ENCODE assay signal across 8 cellular contexts in genomic region chr14:32933943-32934890, GRCh38. TPM values are rescaled to one million over a fixed set of nuclear protein-coding genes. Genes with fewer than 3 reads are reported as not detected.
A peak's percentile ranks its signal among the peaks of the same experiment; 100 is the strongest.
DNase-seq lines count a peak whose midpoint lies in the region; ATAC-seq and TF ChIP-seq lines count a peak whose summit lies in the region.

No MANE protein-coding gene starts in this region.

- DNase-seq in activated T-cell treated with anti-CD3 and anti-CD28 coated beads, Interleukin-2, amount 50 U/mL, for 4 hours: no peak
- no peak for DNase-seq in activated T-cell treated with anti-CD3 and anti-CD28 coated beads, Interleukin-2, amount 50 U/mL, for 1 hour
- DNase-seq in heart right ventricle: peak in 1 of 2 donors; percentile 25
- peak; percentile 56 to 94 (median 68) for DNase-seq in posterior cingulate gyrus
- no peak for DNase-seq in T1000 (lab: John Stamatoyannopoulos, UW)
- no peak for DNase-seq in AML-193 (lab: John Stamatoyannopoulos, UW)

- peaks cover 62% of the 10 kb centered on the region for H3K27me3 Mint-ChIP-seq in activated T-cell treated with anti-CD3 and anti-CD28 coated beads, Interleukin-2, amount 50 U/mL, for 4 hours (ENCODE audit: low read depth)

- H3K4me1 ChIP-seq in heart right ventricle: peaks cover 0 to 37% (median 28%) of the 10 kb centered on the region in 9 donors

- H3K27me3 ChIP-seq in heart right ventricle: peaks cover 0 to 78% (median 68%) of the 10 kb centered on the region in 7 donors

- H3K36me3 Mint-ChIP-seq in activated T-cell treated with anti-CD3 and anti-CD28 coated beads, Interleukin-2, amount 50 U/mL, for 4 hours (ENCODE audit: insufficient read depth): no peaks in the 10 kb centered on the region

- H3K4me3 Mint-ChIP-seq in activated T-cell treated with anti-CD3 and anti-CD28 coated beads, Interleukin-2, amount 50 U/mL, for 4 hours: peak overlapping the region; percentile 49

- H3K4me1 Mint-ChIP-seq in activated T-cell treated with anti-CD3 and anti-CD28 coated beads, Interleukin-2, amount 50 U/mL, for 4 hours (ENCODE audit: low read depth): peaks cover 10% of the 10 kb centered on the region

- H3K36me3 ChIP-seq in heart right ventricle: no peaks in the 10 kb centered on the region

- TF ChIP-seq CTCF in heart right ventricle (IDR thresholded peaks at IDR 0.05): no peak

- H3K9me3 Mint-ChIP-seq in activated T-cell treated with anti-CD3 and anti-CD28 coated beads, Interleukin-2, amount 50 U/mL, for 4 hours: no peaks in the 10 kb centered on the region

- no peak overlapping the region for H3K27ac ChIP-seq in heart right ventricle

- peak in 1 of 2 donors; percentile 36 for ATAC-seq in activated T-cell treated with anti-CD3 and anti-CD28 coated beads, Interleukin-2, amount 50 U/mL, for 4 hours
- ATAC-seq in SK-N-SH treated with all-trans-retinoic acid at 6 μM for 48 hours (peak; percentile 66), heart right ventricle (peak in 5 of 8 donors; percentile 7 to 33 (median 28)), HG03457 (IDR thresholded peaks at IDR 0.05; ENCODE audit: unreplicated experiment) (no peak)

- intact Hi-C loops in heart right ventricle (cut with DNase I) (loop anchor here in 4 of 10 donors (10.0 kb wide), 5 partner anchors 109 to 491 kb away; no protein-coding TSS in a partner anchor), posterior cingulate gyrus (cut with DNase I) (loop anchor here (5.0 kb wide), 1 partner anchor 102 kb away; no protein-coding TSS in a partner anchor)

- peak overlapping the region in 9 of 10 donors; percentile 39 to 61 (median 53) for H3K4me3 ChIP-seq in heart right ventricle

- 0 to 1% methylated on average over 68 to 79 of the region's 80 CpGs for WGBS in heart right ventricle, 2 donors

- H3K9me3 ChIP-seq in heart right ventricle: no peaks in the 10 kb centered on the region

TF ChIP-seq in SK-N-SH treated with all-trans-retinoic acid at 6 μM for 48 hours, 23 proteins besides CTCF, POLR2A, EP300 and RAD21:
- TF ChIP-seq ZFP30 (CRISPR knock-in tag; IDR thresholded peaks at IDR 0.05) (no peak), ZC3H10 (CRISPR knock-in tag; IDR thresholded peaks at IDR 0.05) (no peak), POU6F1 (CRISPR knock-in tag; IDR thresholded peaks at IDR 0.05; ENCODE audit: borderline replicate concordance, low read depth) (no peak), CREB5 (CRISPR knock-in tag; IDR thresholded peaks at IDR 0.05; ENCODE audit: low read depth) (no peak), ESRRG (CRISPR knock-in tag; IDR thresholded peaks at IDR 0.05) (no peak), ISL1 (CRISPR knock-in tag; IDR thresholded peaks at IDR 0.05) (no peak), PATZ1 (CRISPR knock-in tag; IDR thresholded peaks at IDR 0.05; ENCODE audit: borderline replicate concordance) (no peak; the same call in 1 of the 2 replicates), ZNF565 (CRISPR knock-in tag; conservative IDR thresholded peaks at IDR 0.05; ENCODE audit: low read depth) (no peak), TSHZ2 (CRISPR knock-in tag; IDR thresholded peaks at IDR 0.05) (no peak), OSR1 (CRISPR knock-in tag; IDR thresholded peaks at IDR 0.05) (no peak), ARNTL (CRISPR knock-in tag; IDR thresholded peaks at IDR 0.05; ENCODE audit: borderline replicate concordance, low read depth) (no peak), SNAI2 (CRISPR knock-in tag; IDR thresholded peaks at IDR 0.05) (no peak)

RNA-seq across cellular contexts. Expression of gene NPAS3, which starts 4.5 kb away (rescaled TPM):
- total RNA-seq in activated T-cell treated with anti-CD3 and anti-CD28 coated beads, Interleukin-2, amount 50 U/mL, for 4 hours: under 1 TPM in 1 of 3 donors, not detected in 2; 0.26 TPM
- 1 to 10 TPM in 6 of 10 donors, under 1 TPM in 4; 0.55 to 2.8 (median 1.4) TPM for total RNA-seq in heart right ventricle
- under 1 TPM; 0.12 to 0.29 TPM for polyA plus RNA-seq in heart right ventricle

Comparison
In these comparisons a context has a peak if more than half of its experiments do, and no peak if none do; other contexts are left out.
1. DNase-seq: peak in posterior cingulate gyrus (10 of 10); none in activated T-cell treated with anti-CD3 and anti-CD28 coated beads, Interleukin-2, amount 50 U/mL, for 4 hours (single experiment), activated T-cell treated with anti-CD3 and anti-CD28 coated beads, Interleukin-2, amount 50 U/mL, for 1 hour (single experiment), T1000 (single experiment) and AML-193 (0 of 2).